8 cellular contexts compared by ENCODE assay signal in the genomic region with DNA sequence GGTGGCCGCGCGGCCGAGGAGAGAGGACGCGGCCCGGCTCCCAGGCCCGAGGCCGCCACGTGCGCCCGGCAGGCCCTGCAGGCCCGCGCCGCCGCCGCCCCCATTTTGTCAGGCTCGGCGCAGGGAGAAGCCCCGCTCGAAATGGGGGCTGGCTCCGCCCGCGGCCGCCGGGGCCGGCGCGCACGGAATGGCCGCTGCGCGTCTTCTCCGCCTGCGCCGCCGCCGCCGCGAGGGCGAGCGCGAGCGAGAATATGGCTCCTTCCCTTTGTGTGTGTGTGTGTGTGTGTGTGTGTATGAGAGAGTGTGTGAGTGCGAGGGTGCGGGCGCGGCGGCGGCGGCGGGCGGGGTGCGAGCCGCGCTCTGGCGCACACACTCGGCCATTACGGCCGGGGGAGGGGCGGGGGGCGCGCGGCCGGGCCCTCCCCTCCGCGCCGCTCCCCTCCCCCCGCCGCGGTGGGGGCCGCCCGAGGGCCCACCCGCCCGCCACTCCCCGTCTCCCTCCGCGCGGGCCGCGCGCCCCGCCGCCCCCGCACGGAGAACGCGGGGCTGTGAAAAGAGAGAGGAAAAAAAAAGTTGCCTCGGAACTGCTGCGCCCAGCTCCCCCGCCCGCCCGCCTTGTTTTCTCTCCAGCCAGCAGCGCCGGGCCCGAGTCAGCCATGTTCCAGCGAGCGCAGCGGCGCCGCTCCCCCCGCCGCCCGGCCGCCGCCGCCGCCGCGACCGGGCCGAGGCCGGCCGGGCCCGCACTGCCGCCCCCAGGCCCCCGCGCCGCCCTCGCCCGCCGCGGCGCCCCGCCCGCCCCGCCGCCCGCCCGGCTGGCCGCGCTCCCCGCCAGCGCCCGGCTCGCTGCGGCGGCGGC. TPM values are rescaled to one million over a fixed set of nuclear protein-coding genes. Genes with fewer than 3 reads are reported as not detected.
DNase-seq lines count a peak whose midpoint lies in the region; ATAC-seq and TF ChIP-seq lines count a peak whose summit lies in the region.

No MANE protein-coding gene starts in this region.

- peaks cover 36% of the 10 kb centered on the region for H3K4me1 Mint-ChIP-seq in activated CD4-positive, alpha-beta memory T cell treated with anti-CD3 and anti-CD28 coated beads, Interleukin-2, amount 10 ng/mL, durations not matched to agents 7 days and 5 days

- no peak for TF ChIP-seq CTCF in lower lobe of right lung (IDR thresholded peaks at IDR 0.05)

- intact Hi-C loops in lower lobe of right lung (cut with DNase I) = no loop called here

- H3K36me3 Mint-ChIP-seq in activated CD4-positive, alpha-beta memory T cell treated with anti-CD3 and anti-CD28 coated beads, Interleukin-2, amount 10 ng/mL, durations not matched to agents 7 days and 5 days (ENCODE audit: low read depth) = peaks cover 36% of the 10 kb centered on the region

- H3K4me3 Mint-ChIP-seq in activated CD4-positive, alpha-beta memory T cell treated with anti-CD3 and anti-CD28 coated beads, Interleukin-2, amount 10 ng/mL, durations not matched to agents 7 days and 5 days = peak overlapping the region; percentile 93

- peak overlapping the region; percentile 68 for H3K4me3 ChIP-seq in lower lobe of right lung

- peak; percentile 44 for DNase-seq in 8988T
- DNase-seq in NCI-H345 (lab: John Stamatoyannopoulos, UW) = peak; percentile 74
- DNase-seq in activated CD4-positive, alpha-beta memory T cell treated with anti-CD3 and anti-CD28 coated beads, Interleukin-2, amount 10 ng/mL, durations not matched to agents 7 days and 5 days = peak; percentile 75
- DNase-seq in ecto neural progenitor cell (ENCODE audit: low spot score) = peak; percentile 86
- DNase-seq in lower lobe of right lung = peak; percentile 83
- DNase-seq in stimulated activated CD4-positive, alpha-beta T cell treated with anti-CD3 and anti-CD28 coated beads, TNF-alpha, amount 100 ng/mL, for 4 hours (ENCODE audit: low read depth in 3 of 3) = peak; percentile 70 to 75 (median 71)

- POLR2A ChIA-PET in activated CD4-positive, alpha-beta memory T cell treated with anti-CD3 and anti-CD28 coated beads, Interleukin-2, amount 10 ng/mL, durations not matched to agents 7 days and 5 days (lab: Charles Lee) = interaction anchor here (0.6 to 4.6 kb wide), 33 partner anchors 9 to 892 kb away, joined by 3 to 115 read pairs (median 5); a partner anchor contains a TSS

- H3K9me3 Mint-ChIP-seq in activated CD4-positive, alpha-beta memory T cell treated with anti-CD3 and anti-CD28 coated beads, Interleukin-2, amount 10 ng/mL, durations not matched to agents 7 days and 5 days = no peaks in the 10 kb centered on the region

- H3K27me3 Mint-ChIP-seq in activated CD4-positive, alpha-beta memory T cell treated with anti-CD3 and anti-CD28 coated beads, Interleukin-2, amount 10 ng/mL, durations not matched to agents 7 days and 5 days = peaks cover 2% of the 10 kb centered on the region

- CTCF ChIA-PET in activated CD4-positive, alpha-beta memory T cell treated with anti-CD3 and anti-CD28 coated beads, Interleukin-2, amount 10 ng/mL, durations not matched to agents 7 days and 5 days (lab: Charles Lee) = interaction anchor here (1.0 to 1.7 kb wide), 2 partner anchors 112 to 152 kb away, joined by 3 to 5 read pairs; no protein-coding TSS in a partner anchor

- peak; percentile 36 for ATAC-seq in GM18505 (IDR thresholded peaks at IDR 0.05; ENCODE audit: unreplicated experiment)
- ATAC-seq in HG03025 (IDR thresholded peaks at IDR 0.05; ENCODE audit: low FRiP score, unreplicated experiment) = peak; percentile 23
- ATAC-seq in lower lobe of right lung = peak; percentile 79 to 90

- H3K4me1 ChIP-seq in lower lobe of right lung = peaks cover 34% of the 10 kb centered on the region

- H3K27me3 ChIP-seq in lower lobe of right lung (ENCODE audit: low read depth) = no peaks in the 10 kb centered on the region

- no peaks in the 10 kb centered on the region for H3K9me3 ChIP-seq in lower lobe of right lung

- H3K27ac Mint-ChIP-seq in activated CD4-positive, alpha-beta memory T cell treated with anti-CD3 and anti-CD28 coated beads, Interleukin-2, amount 10 ng/mL, durations not matched to agents 7 days and 5 days = peak overlapping the region; percentile 98

- TF ChIP-seq POLR2A in GM18505 (IDR thresholded peaks at IDR 0.05; ENCODE audit: borderline replicate concordance, extremely low read depth, insufficient read depth, insufficient read length) = peak; percentile 53

- H3K27ac ChIP-seq in lower lobe of right lung = peak overlapping the region; percentile 95

- H3K36me3 ChIP-seq in lower lobe of right lung = peaks cover 23% of the 10 kb centered on the region

RNA-seq across cellular contexts. Expression of a gene that starts 1.0 kb away (rescaled TPM):
- total RNA-seq in activated CD4-positive, alpha-beta memory T cell treated with anti-CD3 and anti-CD28 coated beads, Interleukin-2, amount 10 ng/mL, durations not matched to agents 7 days and 5 days = 100 to 1,000 TPM; 611 to 615 TPM
- total RNA-seq in lower lobe of right lung = 221 TPM

RNA-seq across cellular contexts. Expression of a gene that starts 42.4 kb away (rescaled TPM):
- under 1 TPM in 1 of 2 experiments, not detected in 1; 0.20 TPM for total RNA-seq in activated CD4-positive, alpha-beta memory T cell treated with anti-CD3 and anti-CD28 coated beads, Interleukin-2, amount 10 ng/mL, durations not matched to agents 7 days and 5 days
- total RNA-seq in lower lobe of right lung = not detected

Comparison
In these comparisons a context has a peak if more than half of its experiments do, and no peak if none do; other contexts are left out.
1. Peak in every context shown above with its lines: DNase-seq, ATAC-seq, H3K4me3 ChIP-seq and H3K27ac ChIP-seq.
2. ATAC-seq: peak in every context shown above with its lines; median percentile 84 in lower lobe of right lung; 36 in GM18505; 23 in HG03025.